Comparison of ENCODE assay signal across 1 cellular context in the genomic region with DNA sequence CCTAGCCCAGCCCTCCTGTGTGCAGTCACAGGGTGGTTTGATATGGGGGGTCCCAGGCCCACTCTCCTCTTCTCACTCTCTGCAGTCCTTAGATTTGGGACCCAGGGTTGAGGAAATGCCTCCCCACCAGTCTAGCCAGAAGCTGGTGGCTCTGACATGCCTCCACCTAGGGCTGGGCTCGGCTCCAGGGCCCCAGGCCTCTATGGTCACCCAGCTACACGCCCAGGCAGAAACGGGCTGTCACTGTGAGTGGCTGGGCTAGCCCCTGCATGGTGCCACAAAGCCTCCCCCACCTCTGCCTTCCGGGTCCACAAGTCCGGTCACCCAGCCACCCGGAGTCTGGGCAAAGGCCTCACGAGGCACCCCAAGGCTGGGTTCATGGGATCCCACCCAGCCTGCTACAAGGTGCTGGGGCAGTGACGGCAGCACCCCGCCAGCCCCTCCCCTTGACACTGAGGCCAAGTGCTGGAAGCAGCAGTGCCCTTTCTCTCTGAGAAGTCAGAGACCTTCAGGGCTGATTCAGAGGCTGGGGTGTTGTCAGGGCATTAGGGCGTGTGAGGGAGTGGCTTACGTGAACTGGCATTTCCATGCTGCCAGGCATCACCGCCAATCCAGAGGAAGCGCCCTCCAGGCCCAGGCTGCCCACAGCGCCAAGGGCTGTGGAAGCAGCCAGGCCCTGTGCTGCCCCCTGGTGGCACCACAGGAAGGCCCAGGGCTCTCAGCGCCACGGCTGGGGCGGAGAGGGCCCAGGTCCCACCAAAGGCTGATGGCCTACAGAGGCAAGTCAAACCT.
TF ChIP-seq lines count a peak whose summit lies in the region.

No MANE protein-coding gene starts in this region.

TF ChIP-seq in K562, 482 proteins besides CTCF, POLR2A, EP300 and RAD21 (continued from another document and continues in another):
- TF ChIP-seq KLF6 (CRISPR knock-in tag; IDR thresholded peaks at IDR 0.05; ENCODE audit: borderline replicate concordance) (no peak), HDAC3 (IDR thresholded peaks at IDR 0.05; ENCODE audit: borderline replicate concordance, partially characterized antibody) (no peak), TBP (optimal IDR thresholded peaks at IDR 0.05; ENCODE audit: low read depth, low read length) (no peak), CREBBP (IDR thresholded peaks at IDR 0.05; ENCODE audit: low read depth, low read length) (no peak), HCFC1 (IDR thresholded peaks at IDR 0.05; ENCODE audit: low read depth, low read length) (no peak), MEIS2 (IDR thresholded peaks at IDR 0.05; ENCODE audit: partially characterized antibody) (no peak), HIVEP1 (CRISPR knock-in tag; IDR thresholded peaks at IDR 0.05) (0 out of 2 replicates have a peak, but pooled peaks have one; percentile 32), CHD4 (IDR thresholded peaks at IDR 0.05; ENCODE audit: insufficient read depth, insufficient replicate concordance, low read depth, low read length, poor library complexity, severe bottlenecking) (peak; percentile 68), ZFPM2 (CRISPR knock-in tag; IDR thresholded peaks at IDR 0.05) (no peak), SP2 (IDR thresholded peaks at IDR 0.05; ENCODE audit: extremely low read depth, low read depth, low read length, poor library complexity, severe bottlenecking) (no peak), ZNF3 (CRISPR knock-in tag; IDR thresholded peaks at IDR 0.05) (no peak), CBX1 (IDR thresholded peaks at IDR 0.05; ENCODE audit: low read depth) (no peak), RAD51 (IDR thresholded peaks at IDR 0.05; ENCODE audit: borderline replicate concordance, low read depth) (no peak), FOSL1 (tag; conservative IDR thresholded peaks at IDR 0.05) (no peak), PHTF2 (CRISPR knock-in tag; IDR thresholded peaks at IDR 0.05) (no peak), SMAD1 (IDR thresholded peaks at IDR 0.05; ENCODE audit: low read depth, low read length, partially characterized antibody) (no peak), HDAC8 (tag; IDR thresholded peaks at IDR 0.05) (no peak), KDM5B (IDR thresholded peaks at IDR 0.05; ENCODE audit: insufficient replicate concordance, low read depth, low read length) (no peak), ZNF830 (CRISPR knock-in tag; IDR thresholded peaks at IDR 0.05) (no peak), XRCC3 (IDR thresholded peaks at IDR 0.05) (no peak), KDM2B (CRISPR knock-in tag; IDR thresholded peaks at IDR 0.05) (no peak), ATF2 (CRISPR knock-in tag; IDR thresholded peaks at IDR 0.05) (no peak), GATA2 (CRISPR knock-in tag; IDR thresholded peaks at IDR 0.05) (no peak), ZNF174 (CRISPR knock-in tag; IDR thresholded peaks at IDR 0.05) (no peak), ZNF76 (CRISPR knock-in tag; IDR thresholded peaks at IDR 0.05; ENCODE audit: borderline replicate concordance) (no peak), NCOA2 (IDR thresholded peaks at IDR 0.05; ENCODE audit: partially characterized antibody in 2 of 2) (no peak), KDM4B (IDR thresholded peaks at IDR 0.05; ENCODE audit: borderline replicate concordance in 2 of 2, low read depth in 1 of 2) (0 out of 4 replicates have a peak, but pooled peaks of 1 of the 2 experiments have one; percentile 1), SRSF7 (optimal IDR thresholded peaks at IDR 0.05; ENCODE audit: low read depth, low read length) (no peak), DLX4 (CRISPR knock-in tag; IDR thresholded peaks at IDR 0.05) (no peak), XRCC4 (IDR thresholded peaks at IDR 0.05; ENCODE audit: extremely low read depth, insufficient read depth, insufficient read length) (no peak), PTBP1 (IDR thresholded peaks at IDR 0.05; ENCODE audit: low read depth, low read length) (no peak), MLLT1 (IDR thresholded peaks at IDR 0.05) (peak in 1 of 2 experiments; percentile 22; a peak in 1 of 4 replicates), CCAR2 (IDR thresholded peaks at IDR 0.05; ENCODE audit: low read depth, low read length) (no peak), ZBTB34 (CRISPR knock-in tag; IDR thresholded peaks at IDR 0.05) (no peak), MCM7 (IDR thresholded peaks at IDR 0.05) (no peak), ZNF696 (CRISPR knock-in tag; conservative IDR thresholded peaks at IDR 0.05) (no peak), GABPB1 (CRISPR knock-in tag; IDR thresholded peaks at IDR 0.05) (peak; percentile 49; the same call in 1 of the 2 replicates), HMGXB4 (CRISPR knock-in tag; IDR thresholded peaks at IDR 0.05) (peak; percentile 62; the same call in 1 of the 2 replicates), MCM2 (IDR thresholded peaks at IDR 0.05; ENCODE audit: low read depth) (no peak), FOXA1 (IDR thresholded peaks at IDR 0.05; ENCODE audit: borderline replicate concordance) (no peak), TCFL5 (CRISPR knock-in tag; conservative IDR thresholded peaks at IDR 0.05) (no peak), BHLHE40 (IDR thresholded peaks at IDR 0.05; ENCODE audit: low read length) (no peak; the same call in 1 of the 2 replicates), ZNF586 (CRISPR knock-in tag; conservative IDR thresholded peaks at IDR 0.05) (no peak), MXD1 (CRISPR knock-in tag; IDR thresholded peaks at IDR 0.05; ENCODE audit: borderline replicate concordance, poor library complexity, severe bottlenecking) (no peak), RBBP5 (IDR thresholded peaks at IDR 0.05; ENCODE audit: borderline replicate concordance, insufficient read depth, low read length, poor library complexity, severe bottlenecking) (no peak), ARHGAP35 (IDR thresholded peaks at IDR 0.05; ENCODE audit: partially characterized antibody) (no peak)
- TF ChIP-seq, protein P1, sequence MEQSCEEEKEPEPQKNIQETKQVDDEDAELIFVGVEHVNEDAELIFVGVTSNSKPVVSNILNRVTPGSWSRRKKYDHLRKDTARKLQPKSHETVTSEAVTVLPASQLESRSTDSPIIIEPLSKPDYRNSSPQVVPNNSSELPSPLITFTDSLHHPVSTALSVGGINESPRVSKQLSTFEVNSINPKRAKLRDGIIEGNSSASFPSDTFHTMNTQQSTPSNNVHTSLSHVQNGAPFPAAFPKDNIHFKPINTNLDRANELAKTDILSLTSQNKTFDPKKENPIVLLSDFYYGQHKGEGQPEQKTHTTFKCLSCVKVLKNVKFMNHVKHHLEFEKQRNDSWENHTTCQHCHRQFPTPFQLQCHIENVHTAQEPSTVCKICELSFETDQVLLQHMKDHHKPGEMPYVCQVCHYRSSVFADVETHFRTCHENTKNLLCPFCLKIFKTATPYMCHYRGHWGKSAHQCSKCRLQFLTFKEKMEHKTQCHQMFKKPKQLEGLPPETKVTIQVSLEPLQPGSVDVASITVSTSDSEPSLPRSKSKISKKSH (CRISPR knock-in tag; IDR thresholded peaks at IDR 0.05), result no peak
- TF ChIP-seq, protein P2, sequence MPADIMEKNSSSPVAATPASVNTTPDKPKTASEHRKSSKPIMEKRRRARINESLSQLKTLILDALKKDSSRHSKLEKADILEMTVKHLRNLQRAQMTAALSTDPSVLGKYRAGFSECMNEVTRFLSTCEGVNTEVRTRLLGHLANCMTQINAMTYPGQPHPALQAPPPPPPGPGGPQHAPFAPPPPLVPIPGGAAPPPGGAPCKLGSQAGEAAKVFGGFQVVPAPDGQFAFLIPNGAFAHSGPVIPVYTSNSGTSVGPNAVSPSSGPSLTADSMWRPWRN (IDR thresholded peaks at IDR 0.05; ENCODE audit: low read depth), result no peak
- TF ChIP-seq, protein P3, sequence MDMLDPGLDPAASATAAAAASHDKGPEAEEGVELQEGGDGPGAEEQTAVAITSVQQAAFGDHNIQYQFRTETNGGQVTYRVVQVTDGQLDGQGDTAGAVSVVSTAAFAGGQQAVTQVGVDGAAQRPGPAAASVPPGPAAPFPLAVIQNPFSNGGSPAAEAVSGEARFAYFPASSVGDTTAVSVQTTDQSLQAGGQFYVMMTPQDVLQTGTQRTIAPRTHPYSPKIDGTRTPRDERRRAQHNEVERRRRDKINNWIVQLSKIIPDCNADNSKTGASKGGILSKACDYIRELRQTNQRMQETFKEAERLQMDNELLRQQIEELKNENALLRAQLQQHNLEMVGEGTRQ (CRISPR knock-in tag; IDR thresholded peaks at IDR 0.05), result no peak; the same call in 1 of the 2 replicates
